17 cellular contexts compared by ENCODE assay signal in genomic region chr3:120471643-120472042, GRCh38. TPM values are rescaled to one million over a fixed set of nuclear protein-coding genes. Genes with fewer than 3 reads are reported as not detected.
DNase-seq lines count a peak whose midpoint lies in the region; ATAC-seq and TF ChIP-seq lines count a peak whose summit lies in the region.
"Had no signal": no experiment of that assay in that cellular context is flagged by ENCODE, and none has a peak within 500 bp of the region (broad histone marks: within the 10 kb centered on the region; RNA-seq: fewer than 3 reads in every experiment).

No MANE protein-coding gene starts in this region.

- in situ Hi-C loops in IMR-90 (cut with MboI; ENCODE audit: low sequenced_read_pairs): no loop called here

- H3K27me3 ChIP-seq in ACC112 (ENCODE audit: insufficient read depth, low read length): no peaks in the 10 kb centered on the region
- no peaks in the 10 kb centered on the region for H3K27me3 ChIP-seq in IMR-90 (ENCODE audit: control insufficient read depth, insufficient read depth, low read length)
- no peaks in the 10 kb centered on the region for H3K27me3 ChIP-seq in A673 (replicated peaks; ENCODE audit: insufficient read depth, low read depth, low read length, poor library complexity)
- H3K27me3 ChIP-seq: upper lobe of left lung had no signal

- no peak for TF ChIP-seq RAD21 in IMR-90 (IDR thresholded peaks at IDR 0.05; ENCODE audit: low read length)

- H3K4me2 ChIP-seq in IMR-90 (ENCODE audit: low read depth, low read length): peak overlapping the region; percentile 70; the same call in 1 of the 2 replicates

- H3K9me1 ChIP-seq in IMR-90 (ENCODE audit: insufficient read depth, low read length): peaks cover 9% of the 10 kb centered on the region

- H3K4me1 Mint-ChIP-seq in brain: peaks cover 44% of the 10 kb centered on the region
- H3K4me1 Mint-ChIP-seq: activated CD8-positive, alpha-beta memory T cell treated with anti-CD3 and anti-CD28 coated beads, Interleukin-2, amount 10 ng/mL, durations not matched to agents 7 days and 5 days had no signal

- H2AK5ac ChIP-seq in IMR-90 (ENCODE audit: low read depth, low read length): peak overlapping the region; percentile 59

- intact Hi-C loops in IMR-90 (cut with micrococcal nuclease) (loop anchor here (2.0 kb wide), 1 partner anchor 21 kb away; the partner anchor contains the start of gene FSTL1), A673 (cut with micrococcal nuclease; ENCODE audit: unreplicated experiment) (no loop called here)

- peak overlapping the region in 4 of 5 experiments; percentile 10 to 92 (median 43) for H3K27ac Mint-ChIP-seq in brain
- H3K27ac Mint-ChIP-seq: activated CD8-positive, alpha-beta memory T cell treated with anti-CD3 and anti-CD28 coated beads, Interleukin-2, amount 10 ng/mL, durations not matched to agents 7 days and 5 days; dendritic cell treated with granulocyte-macrophage colony-stimulating factor and Interleukin-4, amounts not matched to agents 40 ng/mL and 50 ng/mL, for 4 days had no signal

- no peak overlapping the region for H2AK9ac ChIP-seq in IMR-90 (replicated peaks; ENCODE audit: low read depth, low read length, poor library complexity)

- no peaks in the 10 kb centered on the region for H3K36me3 Mint-ChIP-seq in brain
- H3K36me3 Mint-ChIP-seq: activated CD8-positive, alpha-beta memory T cell treated with anti-CD3 and anti-CD28 coated beads, Interleukin-2, amount 10 ng/mL, durations not matched to agents 7 days and 5 days had no signal

- H3K23ac ChIP-seq in IMR-90 (ENCODE audit: low read depth, low read length): peak overlapping the region; percentile 66

- peaks cover 6 to 13% (median 10%) of the 10 kb centered on the region in 5 experiments for H3K9me3 Mint-ChIP-seq in brain
- H3K9me3 Mint-ChIP-seq: dendritic cell treated with granulocyte-macrophage colony-stimulating factor and Interleukin-4, amounts not matched to agents 40 ng/mL and 50 ng/mL, for 4 days had no signal

- H3K79me2 ChIP-seq in ACC112 (ENCODE audit: control insufficient read depth, insufficient read depth, low read length, unreplicated experiment): no peaks in the 10 kb centered on the region

- POLR2A ChIA-PET in IMR-90 (lab: Charles Lee; ENCODE audit: unreplicated experiment): no interaction called here
- POLR2A ChIA-PET in A673 (lab: Charles Lee; ENCODE audit: low non-redundant PET): no interaction called here

- H3K36me3 ChIP-seq in ACC112 (ENCODE audit: insufficient read depth, low read length): no peaks in the 10 kb centered on the region
- H3K36me3 ChIP-seq in IMR-90 (ENCODE audit: control insufficient read depth, insufficient read depth, low read length): no peaks in the 10 kb centered on the region
- no peaks in the 10 kb centered on the region for H3K36me3 ChIP-seq in A673 (ENCODE audit: insufficient read depth, low read length, poor library complexity, severe bottlenecking)
- H3K36me3 ChIP-seq: upper lobe of left lung had no signal

- H3K4me1 ChIP-seq in ACC112 (ENCODE audit: control insufficient read depth, insufficient read depth, low read length, unreplicated experiment) (peaks cover 33% of the 10 kb centered on the region), IMR-90 (ENCODE audit: control insufficient read depth, insufficient read depth, low read length) (peaks cover 27% of the 10 kb centered on the region), A673 (ENCODE audit: insufficient read depth, low read length, poor library complexity, severe bottlenecking) (no peaks in the 10 kb centered on the region)

- H2BK120ac ChIP-seq in IMR-90 (ENCODE audit: low read depth, low read length): peak overlapping the region; percentile 93

- H3K18ac ChIP-seq in IMR-90 (ENCODE audit: low read depth, low read length): peak overlapping the region; percentile 71

- CTCF ChIA-PET in IMR-90 (lab: Yijun Ruan, JAX) (interaction anchor here (1.6 kb wide), 1 partner anchor 10 kb away, joined by 5 read pairs; no protein-coding TSS in a partner anchor), A673 (lab: Charles Lee) (no interaction called here)

- H4K91ac ChIP-seq in IMR-90 (ENCODE audit: insufficient read depth, low read depth, low read length): peak overlapping the region; percentile 89

- H3K79me1 ChIP-seq in IMR-90 (ENCODE audit: low read depth in 1 of 2, low read length in 2 of 2): peaks cover 0 to 10% of the 10 kb centered on the region in 2 experiments; a peak in 2 of 4 replicates

- H3K9me3 ChIP-seq in IMR-90 (ENCODE audit: control insufficient read depth, insufficient read depth, low read length): peaks cover 5% of the 10 kb centered on the region
- no peaks in the 10 kb centered on the region for H3K9me3 ChIP-seq in A673 (ENCODE audit: low read depth, low read length, poor library complexity, severe bottlenecking)
- H3K9me3 ChIP-seq: upper lobe of left lung had no signal

- peak overlapping the region; percentile 57; the same call in 2 of the 3 replicates for H2BK15ac ChIP-seq in IMR-90 (ENCODE audit: low read depth, low read length)

- H3K4me3 ChIP-seq in ACC112 (ENCODE audit: low read depth, low read length) (peak overlapping the region; percentile 4; the same call in 1 of the 2 replicates), IMR-90 (ENCODE audit: insufficient read depth, low read depth, low read length) (no peak overlapping the region), A673 (ENCODE audit: low read depth, low read length, poor library complexity, severe bottlenecking) (no peak overlapping the region)
- H3K4me3 ChIP-seq: K562, upper lobe of left lung had no signal

- peak overlapping the region; percentile 84 for H2BK5ac ChIP-seq in IMR-90 (ENCODE audit: low read depth, low read length, poor library complexity, severe bottlenecking)

- H3K27ac ChIP-seq in ACC112 (ENCODE audit: low read depth, low read length): no peak overlapping the region; the same call in 1 of the 2 replicates
- H3K27ac ChIP-seq in IMR-90 (ENCODE audit: insufficient read depth, low read length): peak overlapping the region; percentile 72
- no peak overlapping the region for H3K27ac ChIP-seq in A673 (ENCODE audit: low read depth, low read length, poor library complexity, severe bottlenecking)
- H3K27ac ChIP-seq: upper lobe of left lung had no signal

- H3K14ac ChIP-seq in IMR-90 (replicated peaks; ENCODE audit: low read depth, low read length): peak overlapping the region; percentile 41; the same call in 1 of the 2 replicates

- H3K4me3 Mint-ChIP-seq in brain: no peak overlapping the region
- H3K4me3 Mint-ChIP-seq: activated CD8-positive, alpha-beta memory T cell treated with anti-CD3 and anti-CD28 coated beads, Interleukin-2, amount 10 ng/mL, durations not matched to agents 7 days and 5 days; dendritic cell treated with granulocyte-macrophage colony-stimulating factor and Interleukin-4, amounts not matched to agents 40 ng/mL and 50 ng/mL, for 4 days had no signal

- peak overlapping the region; percentile 25 for H2AFZ ChIP-seq in ACC112 (ENCODE audit: low read length, unreplicated experiment)
- H2AFZ ChIP-seq in IMR-90 (replicated peaks; ENCODE audit: low read length, poor library complexity): peak overlapping the region; percentile 15

- TF ChIP-seq CTCF in IMR-90 (conservative IDR thresholded peaks at IDR 0.05; ENCODE audit: low read depth, low read length) (no peak), brain (conservative IDR thresholded peaks at IDR 0.05) (no peak), A673 (conservative IDR thresholded peaks at IDR 0.05; ENCODE audit: low read depth, low read length) (no peak)

- H4K20me1 ChIP-seq in IMR-90 (ENCODE audit: insufficient read depth, low read length): no peaks in the 10 kb centered on the region

- no TSS peak for BruUV-seq in IMR-90 (replicated peaks; lab: Mats Ljungman, UMichigan)
- BruUV-seq in A673 (replicated peaks; lab: Mats Ljungman, UMichigan): no TSS peak

- DNase-seq in IMR-90: peak; percentile 68
- peak; percentile 74 for DNase-seq in iris pigment epithelial cell (ENCODE audit: low read depth)
- no peak for DNase-seq in NCI-H69 (lab: John Stamatoyannopoulos, UW)
- DNase-seq in A673 (ENCODE audit: low spot score): no peak
- no peak for DNase-seq in NCI-H524 treated with DMSO at 0.1 percent for 48 hours (lab: John Stamatoyannopoulos, UW)
- DNase-seq: activated CD8-positive, alpha-beta memory T cell treated with anti-CD3 and anti-CD28 coated beads, Interleukin-2, amount 10 ng/mL, durations not matched to agents 7 days and 5 days; activated effector memory CD4-positive, alpha-beta T cell treated with anti-CD3 and anti-CD28 coated beads, Interleukin-2, amount 50 U/mL, for 16 hours; NCI-H1105; NCI-H748 treated with DMSO at 0.1 percent for 48 hours; stimulated activated naive CD4-positive, alpha-beta T cell treated with Interleukin-2 at 50 U/mL for 16 hours; T1000; upper lobe of left lung had no signal

- dilution Hi-C loops in IMR-90 (cut with HindIII; ENCODE audit: low sequenced_read_pairs, unreplicated experiment): no loop called here

- H3K9ac ChIP-seq in IMR-90 (ENCODE audit: low read depth, low read length): no peak overlapping the region

- H3K56ac ChIP-seq in IMR-90 (ENCODE audit: extremely low read depth, insufficient read depth, low read length): peak overlapping the region; percentile 82; the same call in 1 of the 2 replicates

- peak overlapping the region; percentile 77; the same call in 1 of the 2 replicates for H4K5ac ChIP-seq in IMR-90 (ENCODE audit: low read depth, low read length)

- ATAC-seq in IMR-90 (ENCODE audit: low read depth) (peak; percentile 78), GM21515 (IDR thresholded peaks at IDR 0.05; ENCODE audit: unreplicated experiment) (no peak)
- ATAC-seq: activated CD8-positive, alpha-beta memory T cell treated with anti-CD3 and anti-CD28 coated beads, Interleukin-2, amount 10 ng/mL, durations not matched to agents 7 days and 5 days; K562 had no signal

- no CpG with 5 or more reads among the region's 3 CpGs for WGBS in IMR-90 (ENCODE audit: extremely low coverage in 2 of 2, insufficient read length in 1 of 2), 2 experiments

- peak overlapping the region; percentile 93 for H3K4ac ChIP-seq in IMR-90 (ENCODE audit: low read depth, low read length)

- no peak for TF ChIP-seq POLR2A in IMR-90 (IDR thresholded peaks at IDR 0.05; ENCODE audit: low read depth, low read length)

- H2BK20ac ChIP-seq in IMR-90 (ENCODE audit: low read depth, low read length): peak overlapping the region; percentile 96

- peak overlapping the region; percentile 78 to 80; a peak in 3 of 4 replicates for H4K8ac ChIP-seq in IMR-90 (ENCODE audit: low read depth in 2 of 2, low read length in 2 of 2)

- no peaks in the 10 kb centered on the region for H3K27me3 Mint-ChIP-seq in brain
- H3K27me3 Mint-ChIP-seq: dendritic cell treated with granulocyte-macrophage colony-stimulating factor and Interleukin-4, amounts not matched to agents 40 ng/mL and 50 ng/mL, for 4 days had no signal

RNA-seq across cellular contexts. Expression of gene FSTL1, which starts 20.9 kb away (rescaled TPM):
- 1,097 and 1,642 TPM in 2 replicates for total RNA-seq in IMR-90 (2012; rRNA removed)
- polyA plus RNA-seq in IMR-90 (2012; rRNA removed): 864 and 916 TPM in 2 replicates
- polyA plus RNA-seq in IMR-90 (2012; cell fraction: cytosol; rRNA removed): 367 and 446 TPM in 2 replicates
- polyA plus RNA-seq in IMR-90 (2012; cell fraction: nucleus; rRNA removed; ENCODE audit: low replicate concordance): 302 and 555 TPM in 2 replicates
- polyA plus RNA-seq in brain (ENCODE audit: insufficient read depth, low read depth, low replicate concordance): 22.5 TPM
- total RNA-seq in A673 (2021): 89.1 and 122 TPM in 2 replicates

Comparison
In these comparisons a context has a peak if more than half of its experiments do, and no peak if none do; other contexts are left out.
1. DNase-seq: peak in IMR-90 (single experiment) and iris pigment epithelial cell (single experiment); none in NCI-H69 (single experiment), A673 (single experiment) and NCI-H524 treated with DMSO at 0.1 percent for 48 hours (single experiment).